ENCODE assay signal across 13 cellular contexts in the genomic region with DNA sequence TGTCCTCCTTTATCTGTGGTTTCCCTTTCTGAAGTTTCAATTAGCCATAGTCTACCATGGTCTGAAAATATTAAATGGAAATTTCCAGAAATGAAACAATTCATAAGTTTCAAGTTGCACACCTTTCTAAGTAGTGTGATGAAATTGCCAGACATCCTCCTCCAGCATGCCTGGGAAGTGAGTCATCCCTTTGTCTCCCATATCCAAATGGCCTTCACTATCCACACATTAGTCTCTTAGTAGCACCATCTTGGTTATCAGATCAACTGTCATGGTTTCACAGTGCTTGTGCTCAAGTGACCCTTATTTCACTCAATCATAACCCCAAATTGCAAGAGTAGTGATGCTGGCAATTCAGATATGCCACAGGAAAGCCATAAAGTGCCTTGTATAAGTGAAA.
DNase-seq lines count a peak whose midpoint lies in the region; TF ChIP-seq lines count a peak whose summit lies in the region.
"Had no signal": no experiment of that assay in that cellular context is flagged by ENCODE, and none has a peak within 500 bp of the region (broad histone marks: within the 10 kb centered on the region; RNA-seq: fewer than 3 reads in every experiment).

No MANE protein-coding gene starts in this region.

- peak; percentile 79 for DNase-seq in Daoy (ENCODE audit: low read depth)
- peak; percentile 66 for DNase-seq in LHCN-M2 (ENCODE audit: low read depth)
- peak; percentile 56 for DNase-seq in astrocyte of the spinal cord (ENCODE audit: low read depth, low spot score)
- peak; percentile 52 for DNase-seq in kidney epithelial cell (ENCODE audit: low read depth)
- DNase-seq in GF-D8 (lab: John Stamatoyannopoulos, UW), result no peak
- DNase-seq in activated CD8-positive, alpha-beta memory T cell treated with anti-CD3 and anti-CD28 coated beads, Interleukin-2, amount 50 U/mL, for 48 hours, result no peak
- DNase-seq in osteoblast (ENCODE audit: insufficient read length, low spot score, missing footprints), result no peak
- no peak for DNase-seq in NCI-H2171 (lab: John Stamatoyannopoulos, UW)
- DNase-seq: activated CD4-positive, alpha-beta memory T cell treated with anti-CD3 and anti-CD28 coated beads for 36 hours; activated naive CD8-positive, alpha-beta T cell treated with anti-CD3 and anti-CD28 coated beads for 36 hours; NCI-H748 treated with DMSO at 0.1 percent for 48 hours; sigmoid colon; transverse colon had no signal

- no peak overlapping the region for H3K4me3 ChIP-seq in astrocyte of the spinal cord (ENCODE audit: low read depth, low read length)
- H3K4me3 ChIP-seq in kidney epithelial cell (ENCODE audit: low read depth, low read length), result no peak overlapping the region
- H3K4me3 ChIP-seq in osteoblast (ENCODE audit: insufficient read depth, low read length), result no peak overlapping the region
- H3K4me3 ChIP-seq: sigmoid colon, transverse colon had no signal

- H3K27me3 ChIP-seq in kidney epithelial cell (ENCODE audit: control insufficient read depth, insufficient read depth, low read length) (no peaks in the 10 kb centered on the region), osteoblast (ENCODE audit: insufficient read depth, low read length) (no peaks in the 10 kb centered on the region)
- H3K27me3 ChIP-seq: sigmoid colon, transverse colon had no signal

- H2AFZ ChIP-seq in osteoblast (ENCODE audit: low read length), result no peak overlapping the region

- H3K36me3 ChIP-seq in kidney epithelial cell (ENCODE audit: control insufficient read depth, insufficient read depth, low read length) (no peaks in the 10 kb centered on the region), osteoblast (ENCODE audit: insufficient read depth, low read length) (no peaks in the 10 kb centered on the region)
- H3K36me3 ChIP-seq: sigmoid colon, transverse colon had no signal

- H4K20me1 ChIP-seq in osteoblast (ENCODE audit: insufficient read depth, low read length), result no peaks in the 10 kb centered on the region

- TF ChIP-seq CTCF in astrocyte of the spinal cord (IDR thresholded peaks at IDR 0.05; ENCODE audit: low read depth, low read length), result no peak
- TF ChIP-seq CTCF in kidney epithelial cell (IDR thresholded peaks at IDR 0.05; ENCODE audit: insufficient read depth, low read length, poor library complexity, severe bottlenecking), result no peak
- no peak for TF ChIP-seq CTCF in osteoblast (IDR thresholded peaks at IDR 0.05; ENCODE audit: extremely low read depth, low read depth, low read length)

- H3K4me1 ChIP-seq in osteoblast (ENCODE audit: insufficient read depth, low read length), result no peaks in the 10 kb centered on the region
- H3K4me1 ChIP-seq: sigmoid colon, transverse colon had no signal

- no peaks in the 10 kb centered on the region for H3K9me3 ChIP-seq in osteoblast (ENCODE audit: low read depth, low read length)

- in situ Hi-C loops in astrocyte of the spinal cord (cut with HindIII; ENCODE audit: low sequenced_read_pairs), result no loop called here

- no peaks in the 10 kb centered on the region for H3K79me2 ChIP-seq in osteoblast (ENCODE audit: insufficient read depth, low read length)

- no peak overlapping the region for H3K27ac ChIP-seq in osteoblast (ENCODE audit: low read depth, low read length)
- H3K27ac ChIP-seq: sigmoid colon, transverse colon had no signal

- H3K4me2 ChIP-seq in osteoblast (ENCODE audit: insufficient read depth, low read length), result no peak overlapping the region

Comparison
In these comparisons a context has a peak if more than half of its experiments do, and no peak if none do; other contexts are left out.
1. DNase-seq: peak in Daoy (single experiment), LHCN-M2 (single experiment), astrocyte of the spinal cord (single experiment) and kidney epithelial cell (single experiment); none in GF-D8 (single experiment), activated CD8-positive, alpha-beta memory T cell treated with anti-CD3 and anti-CD28 coated beads, Interleukin-2, amount 50 U/mL, for 48 hours (single experiment), osteoblast (single experiment) and NCI-H2171 (single experiment).